Comparison of ENCODE assay signal across 24 cellular contexts in the genomic region with DNA sequence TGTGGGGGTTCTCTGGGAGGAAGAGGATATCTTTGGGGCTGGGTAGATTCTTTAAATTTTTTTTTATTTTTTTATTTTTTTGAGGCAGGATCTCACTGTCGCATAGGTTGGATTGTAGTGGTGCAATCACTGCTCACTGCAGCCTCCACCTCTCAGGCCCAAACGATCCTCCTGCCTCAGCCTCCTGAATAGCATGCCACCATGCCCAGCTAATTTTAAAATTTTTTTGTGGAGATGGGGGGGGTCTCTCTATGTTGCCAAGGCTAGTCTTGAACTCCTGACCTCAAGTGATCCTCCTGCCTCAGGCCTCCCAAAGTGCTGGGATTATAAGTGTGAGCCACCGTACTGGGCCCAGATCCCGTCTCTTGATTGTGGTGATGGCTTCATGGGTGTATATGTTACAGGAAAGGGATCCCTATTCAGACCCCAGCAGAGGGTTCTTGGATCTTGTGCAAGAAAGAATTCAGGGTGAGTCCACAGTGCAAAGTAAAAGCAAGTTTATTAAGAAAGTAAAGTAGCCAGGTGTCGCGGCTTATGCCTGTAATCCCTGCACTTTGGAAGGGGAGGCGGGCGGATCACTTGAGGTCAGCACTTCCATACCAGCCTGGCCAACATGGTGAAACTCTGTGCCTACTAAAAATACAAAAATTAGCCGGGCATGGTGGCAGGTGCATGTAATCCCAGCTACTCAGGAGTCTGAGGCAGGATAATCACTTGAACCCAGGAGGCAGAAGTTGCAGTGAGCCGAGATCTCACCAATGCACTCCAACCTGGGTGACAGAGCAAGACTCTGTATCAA. TPM values are rescaled to one million over a fixed set of nuclear protein-coding genes. Genes with fewer than 3 reads are reported as not detected.
A peak's percentile ranks its signal among the peaks of the same experiment; 100 is the strongest.
DNase-seq lines count a peak whose midpoint lies in the region; ATAC-seq and TF ChIP-seq lines count a peak whose summit lies in the region.
"Had no signal": no experiment of that assay in that cellular context is flagged by ENCODE, and none has a peak within 500 bp of the region (broad histone marks: within the 10 kb centered on the region; RNA-seq: fewer than 3 reads in every experiment).

No MANE protein-coding gene starts in this region.

- H3K4me3 ChIP-seq in CD8-positive, alpha-beta memory T cell (ENCODE audit: low read length): no peak overlapping the region
- H3K4me3 ChIP-seq: A549; BLaER1 treated with 17β-estradiol and CSF1 and Interleukin-3, amounts not matched to agents 10 nM and 100 nM; esophagus muscularis mucosa had no signal

- H3K9me3 ChIP-seq in CD8-positive, alpha-beta memory T cell (ENCODE audit: low read length): no peaks in the 10 kb centered on the region
- H3K9me3 ChIP-seq: A549; BLaER1 treated with 17β-estradiol and CSF1 and Interleukin-3, amounts not matched to agents 10 nM and 100 nM; esophagus muscularis mucosa had no signal

- TF ChIP-seq POLR2A in erythroblast (IDR thresholded peaks at IDR 0.05; ENCODE audit: low read length): no peak

- H3K27ac Mint-ChIP-seq in activated CD4-positive, alpha-beta T cell treated with anti-CD3 and anti-CD28 coated beads, Interleukin-2, amount 10 ng/mL, durations not matched to agents 24 days and 14 days: no peak overlapping the region
- H3K27ac Mint-ChIP-seq in CD8-positive, alpha-beta memory T cell: peak overlapping the region in 6 of 8 donors; percentile 24 to 91 (median 47)
- H3K27ac Mint-ChIP-seq in brain (peak overlapping the region in 4 of 5 experiments; percentile 32 to 85 (median 53)), osteocyte (ENCODE audit: unreplicated experiment) (peak overlapping the region; percentile 13)

- peaks cover 23% of the 10 kb centered on the region for H3K36me3 Mint-ChIP-seq in activated CD4-positive, alpha-beta T cell treated with anti-CD3 and anti-CD28 coated beads, Interleukin-2, amount 10 ng/mL, durations not matched to agents 24 days and 14 days (ENCODE audit: low read depth)
- H3K36me3 Mint-ChIP-seq in CD8-positive, alpha-beta memory T cell: peaks cover 0 to 30% (median 5%) of the 10 kb centered on the region in 3 donors
- H3K36me3 Mint-ChIP-seq in brain: peaks cover 16% of the 10 kb centered on the region
- H3K36me3 Mint-ChIP-seq in osteocyte (ENCODE audit: unreplicated experiment): peaks cover 5% of the 10 kb centered on the region

- peaks cover 34% of the 10 kb centered on the region for H3K4me1 ChIP-seq in CD8-positive, alpha-beta memory T cell (ENCODE audit: insufficient read depth, low read length)

- ATAC-seq in HG03378 (IDR thresholded peaks at IDR 0.05; ENCODE audit: unreplicated experiment): no peak
- ATAC-seq: A549, right cardiac atrium, Right ventricle myocardium inferior had no signal

- peaks cover 19% of the 10 kb centered on the region for H3K4me1 Mint-ChIP-seq in activated CD4-positive, alpha-beta T cell treated with anti-CD3 and anti-CD28 coated beads, Interleukin-2, amount 10 ng/mL, durations not matched to agents 24 days and 14 days
- peaks cover 27 to 50% (median 40%) of the 10 kb centered on the region in 3 donors for H3K4me1 Mint-ChIP-seq in CD8-positive, alpha-beta memory T cell
- H3K4me1 Mint-ChIP-seq in brain (peaks cover 55% of the 10 kb centered on the region), osteocyte (ENCODE audit: unreplicated experiment) (peaks cover 34% of the 10 kb centered on the region)

- H3K9me3 Mint-ChIP-seq in activated CD4-positive, alpha-beta T cell treated with anti-CD3 and anti-CD28 coated beads, Interleukin-2, amount 10 ng/mL, durations not matched to agents 24 days and 14 days: no peaks in the 10 kb centered on the region
- no peaks in the 10 kb centered on the region for H3K9me3 Mint-ChIP-seq in CD8-positive, alpha-beta memory T cell
- no peaks in the 10 kb centered on the region for H3K9me3 Mint-ChIP-seq in brain
- no peaks in the 10 kb centered on the region for H3K9me3 Mint-ChIP-seq in osteocyte (ENCODE audit: unreplicated experiment)

- peak; percentile 56 for DNase-seq in activated CD4-positive, alpha-beta T cell treated with anti-CD3 and anti-CD28 coated beads, Interleukin-2, amount 10 ng/mL, durations not matched to agents 24 days and 14 days
- no peak for DNase-seq in activated CD4-positive, alpha-beta T cell treated with anti-CD3 and anti-CD28 coated beads for 4 hours
- peak in 1 of 5 donors; percentile 36 for DNase-seq in CD8-positive, alpha-beta memory T cell
- DNase-seq in osteocyte (ENCODE audit: extremely low spot score, unreplicated experiment) (no peak), LoVo (ENCODE audit: low spot score) (no peak), erythroblast (lab: John Stamatoyannopoulos, UW) (no peak)
- DNase-seq: activated CD4-positive, alpha-beta T cell treated with anti-CD3 and anti-CD28 coated beads, Interleukin-2, amount 50 U/mL, for 48 hours; activated effector memory CD4-positive, alpha-beta T cell treated with Interleukin-2 at 50 U/mL for 16 hours; anterior cingulate cortex; cerebellar nuclear complex; DMS153; effector CD4-positive, alpha-beta T cell; GF-D8; mesendoderm; NCI-H1417; right cardiac atrium; stimulated activated naive CD4-positive, alpha-beta T cell; SW 1271 had no signal

- no peak for TF ChIP-seq CTCF in brain (conservative IDR thresholded peaks at IDR 0.05)
- TF ChIP-seq CTCF in osteocyte (IDR thresholded peaks at IDR 0.05): no peak

- peaks cover 5% of the 10 kb centered on the region for H3K36me3 ChIP-seq in CD8-positive, alpha-beta memory T cell (ENCODE audit: insufficient read depth, low read length)

- intact Hi-C loops in activated CD4-positive, alpha-beta T cell treated with anti-CD3 and anti-CD28 coated beads, Interleukin-2, amount 10 ng/mL, durations not matched to agents 24 days and 14 days (cut with micrococcal nuclease): loop anchor here (5.0 to 10.0 kb wide), 2 partner anchors 77 to 581 kb away; a partner anchor contains a TSS

- H3K27me3 ChIP-seq in CD8-positive, alpha-beta memory T cell (ENCODE audit: insufficient read depth, low read length, poor library complexity, severe bottlenecking): no peaks in the 10 kb centered on the region
- H3K27me3 ChIP-seq: BLaER1 treated with 17β-estradiol and CSF1 and Interleukin-3, amounts not matched to agents 10 nM and 100 nM; esophagus muscularis mucosa had no signal

- H3K4me3 Mint-ChIP-seq in activated CD4-positive, alpha-beta T cell treated with anti-CD3 and anti-CD28 coated beads, Interleukin-2, amount 10 ng/mL, durations not matched to agents 24 days and 14 days: no peak overlapping the region
- H3K4me3 Mint-ChIP-seq in CD8-positive, alpha-beta memory T cell: peak overlapping the region in 5 of 7 donors; percentile 11 to 82 (median 54)
- H3K4me3 Mint-ChIP-seq in brain: peak overlapping the region; percentile 53 to 74 (median 61)
- H3K4me3 Mint-ChIP-seq in osteocyte (ENCODE audit: unreplicated experiment): no peak overlapping the region

- no peak overlapping the region for H3K27ac ChIP-seq in CD8-positive, alpha-beta memory T cell (ENCODE audit: low read depth, low read length)
- H3K27ac ChIP-seq: A549 had no signal

- POLR2A ChIA-PET in CD8-positive, alpha-beta memory T cell (lab: Charles Lee): interaction anchor here (1.4 kb wide), 1 partner anchor 18 kb away, joined by 5 read pairs; a partner anchor contains a TSS

- CTCF ChIA-PET in CD8-positive, alpha-beta memory T cell (lab: Charles Lee): no interaction called here

- no peaks in the 10 kb centered on the region for H3K27me3 Mint-ChIP-seq in activated CD4-positive, alpha-beta T cell treated with anti-CD3 and anti-CD28 coated beads, Interleukin-2, amount 10 ng/mL, durations not matched to agents 24 days and 14 days
- peaks cover 0 to 4% of the 10 kb centered on the region in 2 donors for H3K27me3 Mint-ChIP-seq in CD8-positive, alpha-beta memory T cell
- H3K27me3 Mint-ChIP-seq in brain: peaks cover 7% of the 10 kb centered on the region
- no peaks in the 10 kb centered on the region for H3K27me3 Mint-ChIP-seq in osteocyte (ENCODE audit: unreplicated experiment)

RNA-seq across cellular contexts. Expression of a gene that starts 2.0 kb away (rescaled TPM):
- total RNA-seq in activated CD4-positive, alpha-beta T cell treated with anti-CD3 and anti-CD28 coated beads, Interleukin-2, amount 10 ng/mL, durations not matched to agents 24 days and 14 days: 36.6 and 36.9 TPM in 2 replicates
- 10 to 100 TPM; 26.7 to 27.3 TPM for total RNA-seq in CD8-positive, alpha-beta memory T cell
- 17.9 TPM for polyA plus RNA-seq in CD8-positive, alpha-beta memory T cell
- polyA plus RNA-seq in brain (ENCODE audit: insufficient read depth, low read depth, low replicate concordance): 26.4 TPM
- total RNA-seq in osteocyte: 40.8 and 45.1 TPM in 2 replicates

RNA-seq across cellular contexts. Expression of a gene that starts 2.1 kb away (rescaled TPM):
- 94.0 and 102 TPM in 2 replicates for total RNA-seq in activated CD4-positive, alpha-beta T cell treated with anti-CD3 and anti-CD28 coated beads, Interleukin-2, amount 10 ng/mL, durations not matched to agents 24 days and 14 days
- total RNA-seq in CD8-positive, alpha-beta memory T cell: 100 to 1,000 TPM; 105 to 108 TPM
- 66.1 TPM for polyA plus RNA-seq in CD8-positive, alpha-beta memory T cell
- polyA plus RNA-seq in brain (ENCODE audit: insufficient read depth, low read depth, low replicate concordance): 79.3 TPM
- total RNA-seq in osteocyte: 44.0 and 50.9 TPM in 2 replicates

RNA-seq across cellular contexts. Expression of a gene that starts 11.4 kb away (rescaled TPM):
- total RNA-seq in activated CD4-positive, alpha-beta T cell treated with anti-CD3 and anti-CD28 coated beads, Interleukin-2, amount 10 ng/mL, durations not matched to agents 24 days and 14 days: 6.2 and 6.5 TPM in 2 replicates
- total RNA-seq in CD8-positive, alpha-beta memory T cell: 1 to 10 TPM; 6.3 to 7.6 TPM
- polyA plus RNA-seq in CD8-positive, alpha-beta memory T cell: 13.2 TPM
- polyA plus RNA-seq in brain (ENCODE audit: insufficient read depth, low read depth, low replicate concordance): 5.6 TPM
- total RNA-seq in osteocyte: 18.2 and 20.8 TPM in 2 replicates

RNA-seq across cellular contexts. Expression of a gene that starts 18.4 kb away (rescaled TPM):
- 111 and 116 TPM in 2 replicates for total RNA-seq in activated CD4-positive, alpha-beta T cell treated with anti-CD3 and anti-CD28 coated beads, Interleukin-2, amount 10 ng/mL, durations not matched to agents 24 days and 14 days
- 10 to 100 TPM; 88.2 to 95.1 TPM for total RNA-seq in CD8-positive, alpha-beta memory T cell
- polyA plus RNA-seq in CD8-positive, alpha-beta memory T cell: 181 TPM
- 145 TPM for polyA plus RNA-seq in brain (ENCODE audit: insufficient read depth, low read depth, low replicate concordance)
- 77.2 and 77.3 TPM in 2 replicates for total RNA-seq in osteocyte

RNA-seq across cellular contexts. Expression of a gene that starts 29.7 kb away (rescaled TPM):
- total RNA-seq in activated CD4-positive, alpha-beta T cell treated with anti-CD3 and anti-CD28 coated beads, Interleukin-2, amount 10 ng/mL, durations not matched to agents 24 days and 14 days: 33.1 and 37.9 TPM in 2 replicates
- total RNA-seq in CD8-positive, alpha-beta memory T cell: 10 to 100 TPM; 26.4 to 28.0 TPM
- 151 TPM for polyA plus RNA-seq in CD8-positive, alpha-beta memory T cell
- polyA plus RNA-seq in brain (ENCODE audit: insufficient read depth, low read depth, low replicate concordance): 37.0 TPM
- not detected in 2 replicates for total RNA-seq in osteocyte

Comparison
In these comparisons a context has a peak if more than half of its experiments do, and no peak if none do; other contexts are left out.
1. H3K4me3 Mint-ChIP-seq: peak in CD8-positive, alpha-beta memory T cell (5 of 7) and brain (5 of 5); none in activated CD4-positive, alpha-beta T cell treated with anti-CD3 and anti-CD28 coated beads, Interleukin-2, amount 10 ng/mL, durations not matched to agents 24 days and 14 days (single experiment) and osteocyte (single experiment).